22 cellular contexts compared by ENCODE assay signal in the genomic region with DNA sequence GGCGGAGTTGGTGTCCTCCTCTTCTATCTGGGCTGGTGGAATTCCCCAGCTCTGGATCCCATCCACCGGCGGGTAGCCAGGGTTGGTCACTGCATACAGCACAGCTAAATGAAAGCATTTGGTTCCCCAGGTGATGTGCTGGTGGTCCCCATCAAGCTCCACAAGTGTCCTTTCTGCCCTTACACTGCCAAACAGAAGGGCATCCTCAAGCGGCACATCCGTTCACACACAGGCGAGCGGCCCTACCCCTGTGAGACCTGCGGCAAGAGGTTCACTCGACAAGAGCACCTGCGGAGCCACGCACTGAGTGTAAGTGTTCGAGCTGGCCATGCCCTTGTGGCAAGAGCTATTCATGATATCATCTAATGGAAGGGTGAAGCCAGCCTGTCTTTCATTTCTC. TPM values are rescaled to one million over a fixed set of nuclear protein-coding genes. Genes with fewer than 3 reads are reported as not detected.
"Had no signal": no experiment of that assay in that cellular context is flagged by ENCODE, and none has a peak within 500 bp of the region (broad histone marks: within the 10 kb centered on the region; RNA-seq: fewer than 3 reads in every experiment).

No MANE protein-coding gene starts in this region.

- H3K27ac ChIP-seq: hepatocyte, left ventricle myocardium inferior, neutrophil, parathyroid adenoma, psoas muscle, right lobe of liver, tibial nerve had no signal

- H2AFZ ChIP-seq: hepatocyte, parathyroid adenoma had no signal

- H3K4me2 ChIP-seq: hepatocyte, smooth muscle cell had no signal

- H3K9me3 ChIP-seq: left ventricle myocardium inferior, neutrophil, psoas muscle, right lobe of liver, tibial nerve, uterus had no signal

- H3K4me3 ChIP-seq: hepatocyte, left ventricle myocardium inferior, lung, psoas muscle, right lobe of liver, smooth muscle cell, tibial nerve, uterus had no signal

- DNase-seq: islet precursor cell; left ventricle myocardium inferior; naive thymus-derived CD8-positive, alpha-beta T cell; occipital lobe; psoas muscle; right lobe of liver; stimulated activated CD4-positive, alpha-beta T cell treated with anti-CD3 and anti-CD28 coated beads, Interleukin-1b, Interleukin-23, amount 100 ng/mL, for 48 hours; stimulated activated CD4-positive, alpha-beta T cell treated with anti-CD3 and anti-CD28 coated beads, Interleukin-2, amount 100 ng/mL, for 48 hours; stimulated activated CD4-positive, alpha-beta T cell treated with anti-CD3 and anti-CD28 coated beads, Interleukin-4, amount 100 ng/mL, for 4 hours; stimulated activated CD8-positive, alpha-beta memory T cell treated with anti-CD3 and anti-CD28 coated beads, Interleukin-4, amount 100 ng/mL, for 48 hours; stimulated activated naive CD4-positive, alpha-beta T cell treated with Interleukin-2 at 50 U/mL for 16 hours; stimulated activated naive CD8-positive, alpha-beta T cell treated with anti-CD3 and anti-CD28 coated beads, Interleukin-15, amount 100 ng/mL, for 72 hours; substantia nigra; uterus had no signal

- H3K36me3 ChIP-seq: left ventricle myocardium inferior, neutrophil, right lobe of liver, tibial nerve, uterus had no signal

- H3K4me1 ChIP-seq: left ventricle myocardium inferior, parathyroid adenoma, psoas muscle, right lobe of liver, tibial nerve, uterus had no signal

- ATAC-seq: naive thymus-derived CD8-positive, alpha-beta T cell; psoas muscle; right lobe of liver; stimulated activated memory B cell treated with anti-CD40 and anti-IgM and Interleukin-4, amounts not matched to agents 10 μg/mL and 1 μg/mL and 100 μg/mL, for 72 hours; stimulated activated naive CD8-positive, alpha-beta T cell treated with anti-CD3 and anti-CD28 coated beads, Interleukin-15, amount 100 ng/mL, for 72 hours had no signal

- H3K9ac ChIP-seq: parathyroid adenoma had no signal

- H3K27me3 ChIP-seq: hepatocyte, neutrophil, right lobe of liver, tibial nerve, uterus had no signal

RNA-seq across cellular contexts. Expression of gene ZBTB8B, which starts 15.9 kb away (rescaled TPM):
- total RNA-seq: naive thymus-derived CD8-positive, alpha-beta T cell; posterior vena cava; psoas muscle; right lobe of liver had no signal
- polyA plus RNA-seq: naive thymus-derived CD8-positive, alpha-beta T cell; smooth muscle cell had no signal

RNA-seq across cellular contexts. Expression of gene ZBTB8A, which starts 58.5 kb away (rescaled TPM):
- total RNA-seq: naive thymus-derived CD8-positive, alpha-beta T cell had no signal
- polyA plus RNA-seq: naive thymus-derived CD8-positive, alpha-beta T cell had no signal
